In genomic region chr9:108934323-108934885, GRCh38 we compare ENCODE assay signal across 8 cellular contexts. TPM values are rescaled to one million over a fixed set of nuclear protein-coding genes. Genes with fewer than 3 reads are reported as not detected.
DNase-seq lines count a peak whose midpoint lies in the region; ATAC-seq and TF ChIP-seq lines count a peak whose summit lies in the region.

TSS of gene ABITRAM (plus strand) at chr9:108934400. CDS start at chr9:108934487, 87 bp downstream.

- H3K23ac ChIP-seq in mesendoderm (ENCODE audit: low read length) = peak within 1 kb of the TSS; percentile 66

- peak; percentile 56 for DNase-seq in CD14-positive monocyte (ENCODE audit: low spot score)
- DNase-seq in NCI-H82 (lab: John Stamatoyannopoulos, UW) = peak; percentile 88
- DNase-seq in mesendoderm = peak; percentile 90
- peak; percentile 67 for DNase-seq in stimulated activated CD8-positive, alpha-beta memory T cell treated with anti-CD3 and anti-CD28 coated beads, Interleukin-12 subunit alpha, Interleukin-12 subunit beta, amount 100 ng/mL, for 4 hours (ENCODE audit: low read depth)

- peak within 1 kb of the TSS; percentile 89 for H3K4me2 ChIP-seq in mesendoderm (ENCODE audit: low read length)

- peak within 1 kb of the TSS; percentile 29 for H3K18ac ChIP-seq in mesendoderm (ENCODE audit: low read length)

- peaks cover 19% of the 10 kb centered on the region for H3K4me1 Mint-ChIP-seq in CD14-positive monocyte

- H3K4ac ChIP-seq in mesendoderm (ENCODE audit: low read depth, low read length) = peak within 1 kb of the TSS; percentile 5

- peaks cover 10% of the 10 kb centered on the region for H3K4me1 ChIP-seq in endocrine pancreas (ENCODE audit: control insufficient read depth, insufficient read depth, low read length)
- H3K4me1 ChIP-seq in mesendoderm (ENCODE audit: control insufficient read depth, low read depth, low read length) = peaks cover 4% of the 10 kb centered on the region

- no peak within 1 kb of the TSS for H4K8ac ChIP-seq in mesendoderm (ENCODE audit: low read depth, low read length)

- H3K9me3 ChIP-seq in endocrine pancreas (ENCODE audit: control insufficient read depth, low read length) = no peaks in the 10 kb centered on the region

- H3K79me2 ChIP-seq in mesendoderm (ENCODE audit: control insufficient read depth, insufficient read depth, low read length) = peaks cover 10% of the 10 kb centered on the region

- peak within 1 kb of the TSS; percentile 90 for H3K9ac ChIP-seq in endocrine pancreas (ENCODE audit: control insufficient read depth, insufficient read depth, low read length)
- peak within 1 kb of the TSS; percentile 96 for H3K9ac ChIP-seq in mesendoderm (ENCODE audit: low read length)

- intact Hi-C loops in CD14-positive monocyte (cut with micrococcal nuclease) = loop anchor here in 1 of 2 donors (5.0 to 10.0 kb wide), 2 partner anchors 78 to 190 kb away; partner anchors contain the start of gene CTNNAL1

- no peak within 1 kb of the TSS for H2BK15ac ChIP-seq in mesendoderm (replicated peaks; ENCODE audit: low read depth)

- H3K27ac ChIP-seq in mesendoderm (ENCODE audit: low read depth, low read length) = peak within 1 kb of the TSS; percentile 95

- peak; percentile 75 for ATAC-seq in GM19372 (IDR thresholded peaks at IDR 0.05; ENCODE audit: low read depth, unreplicated experiment)
- peak; percentile 84 for ATAC-seq in HG03520 (IDR thresholded peaks at IDR 0.05; ENCODE audit: unreplicated experiment)

- peaks cover 11% of the 10 kb centered on the region for H3K79me1 ChIP-seq in mesendoderm (ENCODE audit: low read length)

- POLR2A ChIA-PET in activated CD8-positive, alpha-beta memory T cell treated with anti-CD3 and anti-CD28 coated beads for 36 hours (lab: Charles Lee) = interaction anchor here (0.9 kb wide), 1 partner anchor 249 kb away, joined by 4 read pairs; no protein-coding TSS in a partner anchor

- H3K36me3 Mint-ChIP-seq in CD14-positive monocyte = peaks cover 28 to 38% of the 10 kb centered on the region in 2 donors

- peak within 1 kb of the TSS; percentile 90 for H3K4me3 ChIP-seq in endocrine pancreas (ENCODE audit: control insufficient read depth, insufficient read depth, low read length)
- H3K4me3 ChIP-seq in mesendoderm (ENCODE audit: low read length) = peak within 1 kb of the TSS; percentile 100

- H3K4me3 Mint-ChIP-seq in CD14-positive monocyte = peak within 1 kb of the TSS; percentile 97 to 98

- peak within 1 kb of the TSS; percentile 99 for H3K56ac ChIP-seq in mesendoderm (ENCODE audit: low read length)

- CTCF ChIA-PET in activated CD8-positive, alpha-beta memory T cell treated with anti-CD3 and anti-CD28 coated beads for 36 hours (lab: Charles Lee) = no interaction called here

- H2BK5ac ChIP-seq in mesendoderm (ENCODE audit: low read length) = no peak within 1 kb of the TSS

- no peak within 1 kb of the TSS for H4K5ac ChIP-seq in mesendoderm (ENCODE audit: low read length)

- no peak within 1 kb of the TSS for H2BK120ac ChIP-seq in mesendoderm (ENCODE audit: low read depth, low read length)

- H3K27ac Mint-ChIP-seq in CD14-positive monocyte = peak within 1 kb of the TSS; percentile 91 to 97 (median 96)

- no peaks in the 10 kb centered on the region for H3K9me3 Mint-ChIP-seq in CD14-positive monocyte

- H3K27me3 Mint-ChIP-seq in CD14-positive monocyte (ENCODE audit: low read depth in 3 of 3) = peaks cover 0 to 1% (median 0%) of the 10 kb centered on the region in 3 donors

- no peak for TF ChIP-seq CTCF in CD14-positive monocyte (IDR thresholded peaks at IDR 0.05)

- WGBS in mesendoderm (ENCODE audit: extremely low coverage, insufficient coverage, low lambda C conversion rate) = no CpG with 5 or more reads among the region's 47 CpGs

- H3K36me3 ChIP-seq in endocrine pancreas (ENCODE audit: control insufficient read depth, insufficient read depth, low read length) (no peaks in the 10 kb centered on the region), mesendoderm (ENCODE audit: control insufficient read depth, insufficient read depth, low read length) (no peaks in the 10 kb centered on the region)

- no peak within 1 kb of the TSS for H2AK5ac ChIP-seq in mesendoderm (ENCODE audit: low read length)

- no peaks in the 10 kb centered on the region for H3K27me3 ChIP-seq in endocrine pancreas (ENCODE audit: control insufficient read depth, insufficient read depth, low read length)
- H3K27me3 ChIP-seq in mesendoderm (ENCODE audit: insufficient read depth, low read length, poor library complexity) = no peaks in the 10 kb centered on the region

RNA-seq across cellular contexts. Expression of gene ABITRAM, which starts in this region (rescaled TPM):
- 10 to 100 TPM; 15.9 to 27.5 TPM for polyA plus RNA-seq in CD14-positive monocyte
- total RNA-seq in activated CD8-positive, alpha-beta memory T cell treated with anti-CD3 and anti-CD28 coated beads for 36 hours = 10 to 100 TPM; 12.5 to 12.7 TPM
- polyA plus RNA-seq in mesendoderm (2013, experiment 1 of 2) = 14.5 TPM
- polyA plus RNA-seq in mesendoderm (2013, experiment 2 of 2) = 13.6 TPM

Comparison
In these comparisons a context has a peak if more than half of its experiments do, and no peak if none do; other contexts are left out.
1. Peak in every context shown above with its lines: DNase-seq, ATAC-seq, H3K4me3 ChIP-seq and H3K27ac ChIP-seq.